ENCODE assay signal across 26 cellular contexts in the genomic region with DNA sequence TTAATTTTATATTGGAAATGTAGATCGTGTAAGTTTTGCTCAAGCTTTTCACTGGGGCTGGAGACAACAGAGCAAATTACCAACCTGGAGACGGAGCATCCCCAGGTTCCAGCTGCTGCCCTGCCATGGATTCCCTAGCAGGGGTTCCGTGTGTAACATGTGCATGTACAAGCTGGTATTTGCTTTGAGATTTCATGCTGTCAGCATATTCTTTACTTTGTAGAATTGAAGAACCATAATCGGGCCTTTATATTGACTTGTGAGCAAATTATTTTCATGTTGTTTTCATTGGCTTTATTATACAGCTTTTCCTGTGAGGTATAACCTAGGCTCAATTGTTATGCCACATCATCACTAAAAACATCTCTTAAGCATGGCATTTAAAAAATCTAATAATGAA.
"Had no signal": no experiment of that assay in that cellular context is flagged by ENCODE, and none has a peak within 500 bp of the region (broad histone marks: within the 10 kb centered on the region; RNA-seq: fewer than 3 reads in every experiment).

No MANE protein-coding gene starts in this region.

- H3K27me3 ChIP-seq: stomach, suprapubic skin, testis, thyroid gland, tibial artery, tibial nerve, transverse colon, upper lobe of left lung, upper lobe of right lung, uterus, vagina had no signal

- H3K4me1 ChIP-seq: stomach, suprapubic skin, testis, thyroid gland, tibial artery, tibial nerve, upper lobe of left lung, upper lobe of right lung, uterus, vagina had no signal

- H3K27ac ChIP-seq: stomach, suprapubic skin, testis, thoracic aorta, thyroid gland, tibial artery, tibial nerve, transverse colon, upper lobe of left lung, upper lobe of right lung, uterus, vagina had no signal

- H3K36me3 ChIP-seq: stomach, suprapubic skin, thoracic aorta, thyroid gland, tibial artery, tibial nerve, transverse colon, upper lobe of left lung, upper lobe of right lung, vagina had no signal

- H3K9me3 ChIP-seq: stomach, suprapubic skin, testis, thoracic aorta, thyroid gland, tibial artery, transverse colon, upper lobe of left lung, upper lobe of right lung, uterus had no signal

- FAIRE-seq: urothelium cell line had no signal

- ATAC-seq: stimulated activated effector memory CD8-positive, alpha-beta T cell treated with anti-CD3 and anti-CD28 coated beads, Interleukin-12 subunit alpha, Interleukin-12 subunit beta, amount 100 ng/mL, for 72 hours; stimulated activated memory B cell treated with anti-CD40 and anti-IgM and Interleukin-4, amounts not matched to agents 10 μg/mL and 1 μg/mL and 100 μg/mL, for 72 hours; stimulated activated naive B cell treated with anti-CD40 and anti-IgM and Interleukin-4, amounts not matched to agents 10 μg/mL and 1 μg/mL and 100 μg/mL, for 72 hours; stimulated activated naive CD8-positive, alpha-beta T cell treated with anti-CD3 and anti-CD28 coated beads, Interleukin-15, amount 100 ng/mL, for 72 hours; upper lobe of right lung had no signal

- DNase-seq: stimulated activated CD4-positive, alpha-beta T cell treated with anti-CD3 and anti-CD28 coated beads, Interleukin-2, amount 100 ng/mL, for 48 hours; stimulated activated CD4-positive, alpha-beta T cell treated with anti-CD3 and anti-CD28 coated beads, Interleukin-4, amount 100 ng/mL, for 1 hour; stimulated activated CD4-positive, alpha-beta T cell treated with anti-CD3 and anti-CD28 coated beads, Interleukin-4, amount 100 ng/mL, for 24 hours; stimulated activated CD4-positive, alpha-beta T cell treated with anti-CD3 and anti-CD28 coated beads, Interleukin-4, amount 100 ng/mL, for 4 hours; stimulated activated CD8-positive, alpha-beta memory T cell treated with anti-CD3 and anti-CD28 coated beads, Interleukin-4, amount 100 ng/mL, for 48 hours; stimulated activated naive B cell treated with anti-CD40 and anti-IgM and Interleukin-4, amounts not matched to agents 10 μg/mL and 1 μg/mL and 100 μg/mL, for 72 hours; stimulated activated naive CD4-positive, alpha-beta T cell; stimulated activated naive CD4-positive, alpha-beta T cell treated with Interleukin-2 at 50 U/mL for 16 hours; stimulated activated naive CD8-positive, alpha-beta T cell treated with anti-CD3 and anti-CD28 coated beads, Interleukin-15, amount 100 ng/mL, for 72 hours; stomach; substantia nigra; testis; thyroid gland; tibial artery; transverse colon; trophoblast cell; upper lobe of left lung; upper lobe of right lung; uterus had no signal

- H3K4me3 ChIP-seq: stomach, suprapubic skin, testis, thoracic aorta, thyroid gland, tibial artery, tibial nerve, transverse colon, upper lobe of left lung, upper lobe of right lung, uterus, vagina had no signal
